Comparison of ENCODE assay signal across 9 cellular contexts in the genomic region with DNA sequence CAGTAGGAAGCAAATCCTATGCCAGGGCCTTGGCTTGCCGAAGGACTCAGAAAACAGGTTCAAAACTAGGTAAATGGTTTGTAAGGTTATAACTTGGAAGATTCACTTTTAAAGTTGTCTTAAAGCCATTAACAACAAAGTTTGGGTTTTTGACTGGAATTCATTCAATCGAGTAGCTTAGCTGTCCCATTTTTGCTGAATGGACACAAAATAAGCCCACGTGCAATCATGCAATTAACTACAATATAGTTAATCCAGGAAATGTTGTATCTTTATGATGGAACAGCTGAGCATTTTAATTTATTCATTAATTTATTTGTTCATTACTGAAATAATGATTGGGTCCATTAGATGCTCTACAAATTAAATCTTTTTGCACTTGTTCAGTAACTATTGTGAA. TPM values are rescaled to one million over a fixed set of nuclear protein-coding genes. Genes with fewer than 3 reads are reported as not detected.
"Had no signal": no experiment of that assay in that cellular context is flagged by ENCODE, and none has a peak within 500 bp of the region (broad histone marks: within the 10 kb centered on the region; RNA-seq: fewer than 3 reads in every experiment).

No MANE protein-coding gene starts in this region.

- DNase-seq: Karpas-422, KBM-7, KG1 had no signal

- H3K4me2 ChIP-seq: KMS-11 had no signal

- FAIRE-seq: HTR-8/SVneo had no signal

- H3K9ac ChIP-seq: KMS-11 had no signal

- H3K27ac ChIP-seq: HL-60, KMS-11 had no signal

RNA-seq across cellular contexts. Expression of a gene that starts 18.3 kb away (rescaled TPM):
- total RNA-seq: HT-29, HT1080 had no signal
- polyA plus RNA-seq: IgD-negative memory B cell had no signal
